Comparison of ENCODE assay signal across 17 cellular contexts in genomic region chr12:118727967-118728366, GRCh38.
DNase-seq lines count a peak whose midpoint lies in the region; ATAC-seq, FAIRE-seq and TF ChIP-seq lines count a peak whose summit lies in the region.
"Had no signal": no experiment of that assay in that cellular context is flagged by ENCODE, and none has a peak within 500 bp of the region (broad histone marks: within the 10 kb centered on the region; RNA-seq: fewer than 3 reads in every experiment).

No MANE protein-coding gene starts in this region.

- no peaks in the 10 kb centered on the region for H3K27me3 ChIP-seq in BE2C
- no peaks in the 10 kb centered on the region; the same call in 1 of the 2 replicates for H3K27me3 ChIP-seq in BLaER1
- no peaks in the 10 kb centered on the region for H3K27me3 ChIP-seq in bronchial epithelial cell (ENCODE audit: control insufficient read depth, insufficient read depth, low read length)

- H3K9ac ChIP-seq in BLaER1: peak overlapping the region; percentile 15; the same call in 1 of the 2 replicates

- H4K20me1 ChIP-seq in BLaER1: no peaks in the 10 kb centered on the region

- H3K4me2 ChIP-seq in BLaER1: peak overlapping the region; percentile 75
- H3K4me2 ChIP-seq: GM23338 had no signal

- no peak for ATAC-seq in HG02981 (IDR thresholded peaks at IDR 0.05; ENCODE audit: unreplicated experiment)
- ATAC-seq: GM23338, HCT116 had no signal

- no peak for TF ChIP-seq CTCF in BE2C (IDR thresholded peaks at IDR 0.05; ENCODE audit: low read depth, low read length)
- TF ChIP-seq CTCF in bronchial epithelial cell (IDR thresholded peaks at IDR 0.05; ENCODE audit: insufficient read depth, low read length, severe bottlenecking): no peak

- H3K4me3 ChIP-seq in BE2C (ENCODE audit: low read depth, low read length) (no peak overlapping the region), BLaER1 (peak overlapping the region; percentile 5; the same call in 1 of the 2 replicates), bronchial epithelial cell (ENCODE audit: low read depth, low read length) (no peak overlapping the region)
- H3K4me3 ChIP-seq: GM23338 had no signal

- peak; percentile 18 for DNase-seq in BE2C
- no peak for DNase-seq in bronchial epithelial cell (ENCODE audit: low read depth)
- DNase-seq in SIG-M5 (lab: John Stamatoyannopoulos, UW): no peak
- no peak for DNase-seq in OCI-M1 (lab: John Stamatoyannopoulos, UW)
- DNase-seq: C1 segment of cervical spinal cord; Calu3; CD4-positive, alpha-beta memory T cell; COR-L47; DMS53; DMS79 treated with DMSO at 0.1 percent for 48 hours; H9 had no signal

- FAIRE-seq in bronchial epithelial cell (lab: Jason Lieb, UNC): peak; percentile 23
- FAIRE-seq: G401.6, GM12892 had no signal

- H3K4me1 ChIP-seq in BE2C: peaks cover 4% of the 10 kb centered on the region; the same call in 1 of the 2 replicates
- H3K4me1 ChIP-seq in BLaER1: peaks cover 34% of the 10 kb centered on the region

- no peaks in the 10 kb centered on the region for H3K36me3 ChIP-seq in BE2C
- no peaks in the 10 kb centered on the region for H3K36me3 ChIP-seq in BLaER1
- no peaks in the 10 kb centered on the region for H3K36me3 ChIP-seq in bronchial epithelial cell (ENCODE audit: control insufficient read depth, insufficient read depth, low read length)

- H3K27ac ChIP-seq in BLaER1: no peak overlapping the region

- no peaks in the 10 kb centered on the region for H3K9me3 ChIP-seq in BE2C
- peaks cover 6% of the 10 kb centered on the region for H3K9me3 ChIP-seq in BLaER1
